ENCODE assay signal across 1 cellular context in genomic region chr4:80062527-80062926, GRCh38.
A peak's percentile ranks its signal among the peaks of the same experiment; 100 is the strongest.
TF ChIP-seq lines count a peak whose summit lies in the region.

No MANE protein-coding gene starts in this region.

TF ChIP-seq in GM12878, 131 proteins besides CTCF, POLR2A, EP300 and RAD21 (continued from another document):
- TF ChIP-seq, protein P1, sequence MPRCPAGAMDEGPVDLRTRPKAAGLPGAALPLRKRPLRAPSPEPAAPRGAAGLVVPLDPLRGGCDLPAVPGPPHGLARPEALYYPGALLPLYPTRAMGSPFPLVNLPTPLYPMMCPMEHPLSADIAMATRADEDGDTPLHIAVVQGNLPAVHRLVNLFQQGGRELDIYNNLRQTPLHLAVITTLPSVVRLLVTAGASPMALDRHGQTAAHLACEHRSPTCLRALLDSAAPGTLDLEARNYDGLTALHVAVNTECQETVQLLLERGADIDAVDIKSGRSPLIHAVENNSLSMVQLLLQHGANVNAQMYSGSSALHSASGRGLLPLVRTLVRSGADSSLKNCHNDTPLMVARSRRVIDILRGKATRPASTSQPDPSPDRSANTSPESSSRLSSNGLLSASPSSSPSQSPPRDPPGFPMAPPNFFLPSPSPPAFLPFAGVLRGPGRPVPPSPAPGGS (IDR thresholded peaks at IDR 0.05; ENCODE audit: borderline replicate concordance, insufficient read depth, low read depth, low read length, poor library complexity, severe bottlenecking): no peak
- TF ChIP-seq GABPA (IDR thresholded peaks at IDR 0.05; ENCODE audit: low read depth) (no peak), RELB (IDR thresholded peaks at IDR 0.05; ENCODE audit: low read depth) (no peak), ZBED1 (IDR thresholded peaks at IDR 0.05; ENCODE audit: borderline replicate concordance) (peak; percentile 59; the same call in 1 of the 2 replicates), FOXM1 (IDR thresholded peaks at IDR 0.05; ENCODE audit: low read depth, low read length) (0 out of 2 replicates have a peak, but pooled peaks have one; percentile 20), MXI1 (IDR thresholded peaks at IDR 0.05; ENCODE audit: low read depth, low read length) (no peak), SMAD5 (IDR thresholded peaks at IDR 0.05; ENCODE audit: low read depth) (no peak), PKNOX1 (IDR thresholded peaks at IDR 0.05) (no peak), RUNX3 (IDR thresholded peaks at IDR 0.05; ENCODE audit: low read length) (peak; percentile 41; the same call in 1 of the 2 replicates), ZNF592 (IDR thresholded peaks at IDR 0.05) (no peak), NFIC (IDR thresholded peaks at IDR 0.05; ENCODE audit: low read depth, low read length) (peak; percentile 60; the same call in 1 of the 2 replicates), ZZZ3 (IDR thresholded peaks at IDR 0.05; ENCODE audit: control insufficient read depth, insufficient read length, low read depth) (no peak), POLR2AphosphoS2 (IDR thresholded peaks at IDR 0.05; ENCODE audit: low read depth, low read length) (no peak), ZNF217 (IDR thresholded peaks at IDR 0.05) (no peak), ATF7 (IDR thresholded peaks at IDR 0.05; ENCODE audit: low read depth) (no peak), JUND (IDR thresholded peaks at IDR 0.05; ENCODE audit: low read depth, low read length) (no peak), HDAC2 (IDR thresholded peaks at IDR 0.05) (no peak), USF1 (IDR thresholded peaks at IDR 0.05; ENCODE audit: borderline replicate concordance, extremely low read length, insufficient read depth, low read depth, low read length) (no peak), JUNB (IDR thresholded peaks at IDR 0.05) (peak; percentile 64), IRF3 (IDR thresholded peaks at IDR 0.05) (no peak), ZNF24 (IDR thresholded peaks at IDR 0.05) (no peak), PAX8 (IDR thresholded peaks at IDR 0.05) (no peak), NRF1 (conservative IDR thresholded peaks at IDR 0.05; ENCODE audit: low read depth, low read length) (no peak), NBN (IDR thresholded peaks at IDR 0.05) (no peak)
- TF ChIP-seq, protein P2, sequence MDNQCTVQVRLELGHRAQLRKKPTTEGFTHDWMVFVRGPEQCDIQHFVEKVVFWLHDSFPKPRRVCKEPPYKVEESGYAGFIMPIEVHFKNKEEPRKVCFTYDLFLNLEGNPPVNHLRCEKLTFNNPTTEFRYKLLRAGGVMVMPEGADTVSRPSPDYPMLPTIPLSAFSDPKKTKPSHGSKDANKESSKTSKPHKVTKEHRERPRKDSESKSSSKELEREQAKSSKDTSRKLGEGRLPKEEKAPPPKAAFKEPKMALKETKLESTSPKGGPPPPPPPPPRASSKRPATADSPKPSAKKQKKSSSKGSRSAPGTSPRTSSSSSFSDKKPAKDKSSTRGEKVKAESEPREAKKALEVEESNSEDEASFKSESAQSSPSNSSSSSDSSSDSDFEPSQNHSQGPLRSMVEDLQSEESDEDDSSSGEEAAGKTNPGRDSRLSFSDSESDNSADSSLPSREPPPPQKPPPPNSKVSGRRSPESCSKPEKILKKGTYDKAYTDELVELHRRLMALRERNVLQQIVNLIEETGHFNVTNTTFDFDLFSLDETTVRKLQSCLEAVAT (IDR thresholded peaks at IDR 0.05): no peak
- TF ChIP-seq, protein P3, sequence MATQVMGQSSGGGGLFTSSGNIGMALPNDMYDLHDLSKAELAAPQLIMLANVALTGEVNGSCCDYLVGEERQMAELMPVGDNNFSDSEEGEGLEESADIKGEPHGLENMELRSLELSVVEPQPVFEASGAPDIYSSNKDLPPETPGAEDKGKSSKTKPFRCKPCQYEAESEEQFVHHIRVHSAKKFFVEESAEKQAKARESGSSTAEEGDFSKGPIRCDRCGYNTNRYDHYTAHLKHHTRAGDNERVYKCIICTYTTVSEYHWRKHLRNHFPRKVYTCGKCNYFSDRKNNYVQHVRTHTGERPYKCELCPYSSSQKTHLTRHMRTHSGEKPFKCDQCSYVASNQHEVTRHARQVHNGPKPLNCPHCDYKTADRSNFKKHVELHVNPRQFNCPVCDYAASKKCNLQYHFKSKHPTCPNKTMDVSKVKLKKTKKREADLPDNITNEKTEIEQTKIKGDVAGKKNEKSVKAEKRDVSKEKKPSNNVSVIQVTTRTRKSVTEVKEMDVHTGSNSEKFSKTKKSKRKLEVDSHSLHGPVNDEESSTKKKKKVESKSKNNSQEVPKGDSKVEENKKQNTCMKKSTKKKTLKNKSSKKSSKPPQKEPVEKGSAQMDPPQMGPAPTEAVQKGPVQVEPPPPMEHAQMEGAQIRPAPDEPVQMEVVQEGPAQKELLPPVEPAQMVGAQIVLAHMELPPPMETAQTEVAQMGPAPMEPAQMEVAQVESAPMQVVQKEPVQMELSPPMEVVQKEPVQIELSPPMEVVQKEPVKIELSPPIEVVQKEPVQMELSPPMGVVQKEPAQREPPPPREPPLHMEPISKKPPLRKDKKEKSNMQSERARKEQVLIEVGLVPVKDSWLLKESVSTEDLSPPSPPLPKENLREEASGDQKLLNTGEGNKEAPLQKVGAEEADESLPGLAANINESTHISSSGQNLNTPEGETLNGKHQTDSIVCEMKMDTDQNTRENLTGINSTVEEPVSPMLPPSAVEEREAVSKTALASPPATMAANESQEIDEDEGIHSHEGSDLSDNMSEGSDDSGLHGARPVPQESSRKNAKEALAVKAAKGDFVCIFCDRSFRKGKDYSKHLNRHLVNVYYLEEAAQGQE (IDR thresholded peaks at IDR 0.05; ENCODE audit: low read depth, low read length): no peak
- TF ChIP-seq, protein P4, sequence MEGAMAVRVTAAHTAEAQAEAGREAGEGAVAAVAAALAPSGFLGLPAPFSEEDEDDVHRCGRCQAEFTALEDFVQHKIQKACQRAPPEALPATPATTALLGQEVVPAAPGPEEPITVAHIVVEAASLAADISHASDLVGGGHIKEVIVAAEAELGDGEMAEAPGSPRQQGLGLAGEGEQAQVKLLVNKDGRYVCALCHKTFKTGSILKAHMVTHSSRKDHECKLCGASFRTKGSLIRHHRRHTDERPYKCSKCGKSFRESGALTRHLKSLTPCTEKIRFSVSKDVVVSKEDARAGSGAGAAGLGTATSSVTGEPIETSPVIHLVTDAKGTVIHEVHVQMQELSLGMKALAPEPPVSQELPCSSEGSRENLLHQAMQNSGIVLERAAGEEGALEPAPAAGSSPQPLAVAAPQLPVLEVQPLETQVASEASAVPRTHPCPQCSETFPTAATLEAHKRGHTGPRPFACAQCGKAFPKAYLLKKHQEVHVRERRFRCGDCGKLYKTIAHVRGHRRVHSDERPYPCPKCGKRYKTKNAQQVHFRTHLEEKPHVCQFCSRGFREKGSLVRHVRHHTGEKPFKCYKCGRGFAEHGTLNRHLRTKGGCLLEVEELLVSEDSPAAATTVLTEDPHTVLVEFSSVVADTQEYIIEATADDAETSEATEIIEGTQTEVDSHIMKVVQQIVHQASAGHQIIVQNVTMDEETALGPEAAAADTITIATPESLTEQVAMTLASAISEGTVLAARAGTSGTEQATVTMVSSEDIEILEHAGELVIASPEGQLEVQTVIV (IDR thresholded peaks at IDR 0.05; ENCODE audit: borderline replicate concordance, partially characterized antibody): no peak
- TF ChIP-seq, protein P5, sequence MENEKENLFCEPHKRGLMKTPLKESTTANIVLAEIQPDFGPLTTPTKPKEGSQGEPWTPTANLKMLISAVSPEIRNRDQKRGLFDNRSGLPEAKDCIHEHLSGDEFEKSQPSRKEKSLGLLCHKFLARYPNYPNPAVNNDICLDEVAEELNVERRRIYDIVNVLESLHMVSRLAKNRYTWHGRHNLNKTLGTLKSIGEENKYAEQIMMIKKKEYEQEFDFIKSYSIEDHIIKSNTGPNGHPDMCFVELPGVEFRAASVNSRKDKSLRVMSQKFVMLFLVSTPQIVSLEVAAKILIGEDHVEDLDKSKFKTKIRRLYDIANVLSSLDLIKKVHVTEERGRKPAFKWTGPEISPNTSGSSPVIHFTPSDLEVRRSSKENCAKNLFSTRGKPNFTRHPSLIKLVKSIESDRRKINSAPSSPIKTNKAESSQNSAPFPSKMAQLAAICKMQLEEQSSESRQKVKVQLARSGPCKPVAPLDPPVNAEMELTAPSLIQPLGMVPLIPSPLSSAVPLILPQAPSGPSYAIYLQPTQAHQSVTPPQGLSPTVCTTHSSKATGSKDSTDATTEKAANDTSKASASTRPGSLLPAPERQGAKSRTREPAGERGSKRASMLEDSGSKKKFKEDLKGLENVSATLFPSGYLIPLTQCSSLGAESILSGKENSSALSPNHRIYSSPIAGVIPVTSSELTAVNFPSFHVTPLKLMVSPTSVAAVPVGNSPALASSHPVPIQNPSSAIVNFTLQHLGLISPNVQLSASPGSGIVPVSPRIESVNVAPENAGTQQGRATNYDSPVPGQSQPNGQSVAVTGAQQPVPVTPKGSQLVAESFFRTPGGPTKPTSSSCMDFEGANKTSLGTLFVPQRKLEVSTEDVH (IDR thresholded peaks at IDR 0.05; ENCODE audit: low read depth, partially characterized antibody): no peak
